ENCODE assay signal across 8 cellular contexts in the genomic region with DNA sequence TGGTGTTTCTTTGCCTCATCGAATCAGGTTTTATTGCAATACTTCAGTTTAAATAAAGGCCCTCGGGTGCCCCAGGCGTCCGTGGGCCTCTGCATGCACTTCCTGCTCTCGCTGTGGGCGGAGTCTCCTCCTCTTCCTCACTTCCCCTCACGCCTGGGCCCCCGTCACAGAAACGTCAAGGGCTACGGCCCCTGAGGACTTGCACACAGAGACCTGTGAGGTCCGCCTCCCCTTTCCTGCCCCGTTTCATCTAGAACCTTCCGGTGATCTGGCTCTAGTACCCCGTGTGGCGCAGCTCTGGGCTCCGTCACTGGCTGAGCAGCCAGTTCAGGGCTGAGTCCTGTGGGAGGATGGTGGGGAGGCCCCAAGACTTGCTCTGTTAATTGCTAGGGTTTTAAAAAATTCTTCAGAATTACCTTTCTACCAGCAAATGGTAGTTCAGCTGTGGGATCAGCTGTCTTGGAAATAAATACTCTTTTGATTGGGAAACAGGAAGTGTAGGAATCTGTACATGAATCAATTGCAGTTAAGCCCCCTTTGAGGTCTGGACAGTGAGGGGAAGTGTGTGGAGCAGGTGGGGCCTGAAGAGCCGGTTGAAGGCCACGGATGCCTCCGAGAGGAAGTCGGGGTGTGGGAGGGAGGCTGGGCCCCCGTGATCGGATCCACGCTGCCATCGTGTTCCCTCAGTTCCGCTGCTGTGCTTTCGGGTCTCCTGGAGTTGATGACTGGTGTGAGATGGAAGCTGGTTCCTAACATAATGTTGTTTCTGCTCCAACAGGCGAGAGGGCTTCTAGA. TPM values are rescaled to one million over a fixed set of nuclear protein-coding genes. Genes with fewer than 3 reads are reported as not detected.
A peak's percentile ranks its signal among the peaks of the same experiment; 100 is the strongest.
DNase-seq lines count a peak whose midpoint lies in the region; ATAC-seq and TF ChIP-seq lines count a peak whose summit lies in the region.

No MANE protein-coding gene starts in this region.

- peaks cover 65% of the 10 kb centered on the region for H3K4me1 Mint-ChIP-seq in activated CD4-positive, alpha-beta T cell treated with anti-CD3 and anti-CD28 coated beads for 36 hours

- CTCF ChIA-PET in activated CD4-positive, alpha-beta T cell treated with anti-CD3 and anti-CD28 coated beads for 36 hours (lab: Charles Lee) = interaction anchor here (0.7 to 4.0 kb wide), 8 partner anchors 13 to 125 kb away, joined by 3 to 18 read pairs (median 4); no protein-coding TSS in a partner anchor

- H3K9me3 Mint-ChIP-seq in activated CD4-positive, alpha-beta T cell treated with anti-CD3 and anti-CD28 coated beads for 36 hours (ENCODE audit: low read depth) = no peaks in the 10 kb centered on the region

- peaks cover 0 to 48% (median 40%) of the 10 kb centered on the region in 4 donors for H3K4me1 ChIP-seq in sigmoid colon

- H3K27me3 ChIP-seq in sigmoid colon = no peaks in the 10 kb centered on the region

- TF ChIP-seq POLR2A in sigmoid colon (IDR thresholded peaks at IDR 0.05) = no peak

- H3K27ac Mint-ChIP-seq in activated CD4-positive, alpha-beta T cell treated with anti-CD3 and anti-CD28 coated beads for 36 hours = peak overlapping the region; percentile 96

- no peaks in the 10 kb centered on the region for H3K9me3 ChIP-seq in sigmoid colon

- no peak for TF ChIP-seq EP300 in sigmoid colon (IDR thresholded peaks at IDR 0.05)

- DNase-seq in activated CD4-positive, alpha-beta T cell treated with anti-CD3 and anti-CD28 coated beads for 36 hours = peak; percentile 94
- peak; percentile 79 for DNase-seq in effector CD8-positive, alpha-beta T cell (lab: John Stamatoyannopoulos, UW)
- no peak for DNase-seq in sigmoid colon
- no peak for DNase-seq in OCI-M2 (lab: John Stamatoyannopoulos, UW; ENCODE audit: unreplicated experiment)
- no peak for DNase-seq in foreskin fibroblast
- DNase-seq in NCI-H1092 treated with DMSO at 0.1 percent for 48 hours (lab: John Stamatoyannopoulos, UW) = no peak

- H3K27ac ChIP-seq in sigmoid colon = peak overlapping the region in 3 of 4 donors; percentile 39 to 64 (median 48)

- no peak overlapping the region for H3K4me3 ChIP-seq in sigmoid colon
- H3K4me3 ChIP-seq in foreskin fibroblast (ENCODE audit: low read depth in 1 of 2, low read length in 2 of 2) = no peak overlapping the region

- peak overlapping the region; percentile 83 for H3K4me3 Mint-ChIP-seq in activated CD4-positive, alpha-beta T cell treated with anti-CD3 and anti-CD28 coated beads for 36 hours

- 46 to 60% methylated on average over 27 of the region's 27 CpGs for WGBS in sigmoid colon, 2 donors

- no peaks in the 10 kb centered on the region for H3K27me3 Mint-ChIP-seq in activated CD4-positive, alpha-beta T cell treated with anti-CD3 and anti-CD28 coated beads for 36 hours

- TF ChIP-seq CTCF in sigmoid colon (IDR thresholded peaks at IDR 0.05) (no peak), foreskin fibroblast (IDR thresholded peaks at IDR 0.05; ENCODE audit: low read depth, low read length) (no peak)

- intact Hi-C loops in activated CD4-positive, alpha-beta T cell treated with anti-CD3 and anti-CD28 coated beads for 36 hours (cut with DNase I, micrococcal nuclease) = loop anchor here (1.0 to 2.0 kb wide), 6 partner anchors 11 to 629 kb away; partner anchors contain the start of genes NFATC1 (in 2 of the 2), CTDP1 (in 1 of the 2) and RBFA (in 1 of the 2)
- intact Hi-C loops in sigmoid colon (cut with DNase I) = no loop called here

- peaks cover 5 to 8% (median 6%) of the 10 kb centered on the region in 4 donors for H3K36me3 ChIP-seq in sigmoid colon

- ATAC-seq in GM19035 (IDR thresholded peaks at IDR 0.05; ENCODE audit: unreplicated experiment) (peak; percentile 77), HG03139 (IDR thresholded peaks at IDR 0.05; ENCODE audit: unreplicated experiment) (peak; percentile 59)
- peak; percentile 86 for ATAC-seq in activated CD4-positive, alpha-beta T cell treated with anti-CD3 and anti-CD28 coated beads for 36 hours

- POLR2A ChIA-PET in activated CD4-positive, alpha-beta T cell treated with anti-CD3 and anti-CD28 coated beads for 36 hours (lab: Charles Lee) = interaction anchor here (0.8 to 1.6 kb wide), 5 partner anchors 10 to 118 kb away, joined by 5 to 11 read pairs (median 10); partner anchors contain the start of gene NFATC1

- peaks cover 68% of the 10 kb centered on the region for H3K36me3 Mint-ChIP-seq in activated CD4-positive, alpha-beta T cell treated with anti-CD3 and anti-CD28 coated beads for 36 hours (ENCODE audit: low read depth)

RNA-seq across cellular contexts. Expression of gene NFATC1, which starts 10.2 kb away (rescaled TPM):
- 100 to 1,000 TPM in 1 of 2 experiments, 10 to 100 TPM in 1; 96.0 to 104 TPM for total RNA-seq in activated CD4-positive, alpha-beta T cell treated with anti-CD3 and anti-CD28 coated beads for 36 hours
- 10 to 100 TPM in 3 of 4 donors, 1 to 10 TPM in 1; 7.3 to 13.8 (median 11.1) TPM for total RNA-seq in sigmoid colon
- polyA plus RNA-seq in sigmoid colon = 10 to 100 TPM in 1 of 3 donors, 1 to 10 TPM in 2; 1.6 to 12.4 (median 2.4) TPM

Comparison
In these comparisons a context has a peak if more than half of its experiments do, and no peak if none do; other contexts are left out.
1. DNase-seq: peak in activated CD4-positive, alpha-beta T cell treated with anti-CD3 and anti-CD28 coated beads for 36 hours (single experiment) and effector CD8-positive, alpha-beta T cell (single experiment); none in sigmoid colon (single experiment), OCI-M2 (single experiment), foreskin fibroblast (0 of 2) and NCI-H1092 treated with DMSO at 0.1 percent for 48 hours (single experiment).
2. RNA of gene NFATC1, which starts 10.2 kb away (total RNA-seq): 96.0 to 104 TPM in activated CD4-positive, alpha-beta T cell treated with anti-CD3 and anti-CD28 coated beads for 36 hours; 7.3 to 13.8 TPM in sigmoid colon; every median in the first group is over 4 times any median in the second.
3. Peak in every context shown above with its lines, with median percentiles within 50 percentile points of each other: ATAC-seq.